Comparison of ENCODE assay signal across 9 cellular contexts in the genomic region with DNA sequence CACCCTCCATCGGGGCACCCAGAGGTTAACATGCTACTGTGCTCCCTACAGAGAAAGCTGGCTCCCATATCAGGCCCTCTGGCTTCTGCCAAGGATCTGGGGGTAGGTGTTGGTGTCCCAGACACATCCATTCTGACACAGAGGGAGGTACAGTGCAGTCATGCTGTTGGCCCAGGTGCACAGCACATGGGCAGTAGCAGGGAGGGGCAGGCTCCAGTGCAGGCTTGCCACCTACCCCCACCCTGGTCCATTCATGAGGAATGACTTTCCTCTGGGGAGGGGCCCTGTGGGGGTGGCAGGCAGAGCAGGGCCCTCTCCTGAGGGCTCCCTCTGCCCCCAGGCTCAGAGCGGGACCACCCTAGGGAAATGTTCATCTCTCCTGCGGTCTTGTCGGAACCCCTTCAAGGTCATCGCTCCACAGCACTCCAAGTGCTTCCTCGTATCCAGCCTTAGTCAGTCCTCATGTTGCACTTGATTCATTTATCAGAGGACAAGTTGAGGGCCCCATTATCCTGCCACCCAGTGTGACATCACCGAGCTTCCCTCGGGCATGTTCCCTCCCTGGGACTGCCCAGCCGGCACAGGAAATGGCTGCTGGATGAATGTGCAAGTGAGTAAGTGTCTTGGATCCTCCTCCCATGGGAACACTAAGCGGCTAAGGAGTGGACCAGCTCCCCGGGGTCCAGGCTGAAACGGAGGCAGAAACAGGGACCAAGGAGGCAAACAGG. TPM values are rescaled to one million over a fixed set of nuclear protein-coding genes. Genes with fewer than 3 reads are reported as not detected.
DNase-seq lines count a peak whose midpoint lies in the region; ATAC-seq and TF ChIP-seq lines count a peak whose summit lies in the region.
"Had no signal": no experiment of that assay in that cellular context is flagged by ENCODE, and none has a peak within 500 bp of the region (broad histone marks: within the 10 kb centered on the region; RNA-seq: fewer than 3 reads in every experiment).

No MANE protein-coding gene starts in this region.

- no peaks in the 10 kb centered on the region for H3K9me3 Mint-ChIP-seq in CD8-positive, alpha-beta memory T cell
- H3K9me3 Mint-ChIP-seq in osteocyte (ENCODE audit: unreplicated experiment): no peaks in the 10 kb centered on the region
- H3K9me3 Mint-ChIP-seq: memory B cell had no signal

- peaks cover 0 to 27% (median 3%) of the 10 kb centered on the region in 3 donors for H3K36me3 Mint-ChIP-seq in CD8-positive, alpha-beta memory T cell
- H3K36me3 Mint-ChIP-seq in osteocyte (ENCODE audit: unreplicated experiment): peaks cover 14% of the 10 kb centered on the region

- peaks cover 0 to 2% of the 10 kb centered on the region in 2 donors for H3K27me3 Mint-ChIP-seq in CD8-positive, alpha-beta memory T cell
- H3K27me3 Mint-ChIP-seq in osteocyte (ENCODE audit: unreplicated experiment): no peaks in the 10 kb centered on the region

- H3K36me3 ChIP-seq in CD8-positive, alpha-beta memory T cell (ENCODE audit: insufficient read depth, low read length): peaks cover 25% of the 10 kb centered on the region
- H3K36me3 ChIP-seq in SJCRH30: no peaks in the 10 kb centered on the region

- no peaks in the 10 kb centered on the region for H3K9me3 ChIP-seq in CD8-positive, alpha-beta memory T cell (ENCODE audit: low read length)
- no peaks in the 10 kb centered on the region for H3K9me3 ChIP-seq in SJCRH30 (replicated peaks)

- H3K4me3 ChIP-seq in CD8-positive, alpha-beta memory T cell (ENCODE audit: low read length): no peak overlapping the region
- H3K4me3 ChIP-seq in SJCRH30 (no peak overlapping the region), fibroblast of mammary gland (ENCODE audit: control insufficient read depth, low read depth, low read length) (no peak overlapping the region)

- no peak overlapping the region for H3K27ac ChIP-seq in CD8-positive, alpha-beta memory T cell (ENCODE audit: low read depth, low read length)
- peak overlapping the region; percentile 11; the same call in 1 of the 2 replicates for H3K27ac ChIP-seq in SJCRH30

- TF ChIP-seq CTCF in fibroblast of mammary gland (conservative IDR thresholded peaks at IDR 0.05; ENCODE audit: control insufficient read depth, insufficient read depth, low read depth, low read length) (no peak), osteocyte (IDR thresholded peaks at IDR 0.05) (no peak)

- POLR2A ChIA-PET in CD8-positive, alpha-beta memory T cell (lab: Charles Lee): no interaction called here

- no peak overlapping the region for H3K4me3 Mint-ChIP-seq in CD8-positive, alpha-beta memory T cell
- peak overlapping the region; percentile 63 for H3K4me3 Mint-ChIP-seq in osteocyte (ENCODE audit: unreplicated experiment)
- H3K4me3 Mint-ChIP-seq: memory B cell had no signal

- CTCF ChIA-PET in CD8-positive, alpha-beta memory T cell (lab: Charles Lee): no interaction called here

- no peak for DNase-seq in CD8-positive, alpha-beta memory T cell
- DNase-seq in SJCRH30: peak; percentile 56 to 63
- DNase-seq in fibroblast of mammary gland (ENCODE audit: low read depth): peak; percentile 96
- DNase-seq in osteocyte (ENCODE audit: extremely low spot score, unreplicated experiment): peak; percentile 94
- DNase-seq in NCI-H1048 (lab: John Stamatoyannopoulos, UW): no peak
- DNase-seq in SKM-1 treated with dmso at 0.1 percent for 144 hours (lab: John Stamatoyannopoulos, UW; ENCODE audit: unreplicated experiment): no peak

- H3K27ac Mint-ChIP-seq in CD8-positive, alpha-beta memory T cell: peak overlapping the region; percentile 7 to 86 (median 72)
- peak overlapping the region; percentile 98 for H3K27ac Mint-ChIP-seq in osteocyte (ENCODE audit: unreplicated experiment)
- H3K27ac Mint-ChIP-seq: memory B cell had no signal

- peaks cover 22 to 59% (median 32%) of the 10 kb centered on the region in 3 donors for H3K4me1 Mint-ChIP-seq in CD8-positive, alpha-beta memory T cell
- H3K4me1 Mint-ChIP-seq in osteocyte (ENCODE audit: unreplicated experiment): peaks cover 65% of the 10 kb centered on the region

- ATAC-seq in HG02981 (IDR thresholded peaks at IDR 0.05; ENCODE audit: unreplicated experiment) (no peak), HG02610 (IDR thresholded peaks at IDR 0.05; ENCODE audit: unreplicated experiment) (no peak)

- peaks cover 37% of the 10 kb centered on the region for H3K4me1 ChIP-seq in CD8-positive, alpha-beta memory T cell (ENCODE audit: insufficient read depth, low read length)
- peaks cover 30% of the 10 kb centered on the region for H3K4me1 ChIP-seq in SJCRH30

- no peaks in the 10 kb centered on the region for H3K27me3 ChIP-seq in CD8-positive, alpha-beta memory T cell (ENCODE audit: insufficient read depth, low read length, poor library complexity, severe bottlenecking)
- H3K27me3 ChIP-seq in SJCRH30: no peaks in the 10 kb centered on the region

RNA-seq across cellular contexts. Expression of gene DUSP7, which starts 10.0 kb away (rescaled TPM):
- total RNA-seq in CD8-positive, alpha-beta memory T cell: 10 to 100 TPM; 26.3 to 27.2 TPM
- polyA plus RNA-seq in CD8-positive, alpha-beta memory T cell: 7.2 TPM
- 9.1 and 9.6 TPM in 2 replicates for total RNA-seq in SJCRH30 (2014; rRNA removed; shearing (Covaris generic))
- total RNA-seq in osteocyte: 19.4 and 21.2 TPM in 2 replicates

RNA-seq across cellular contexts. Expression of gene RPL29, which starts 50.7 kb away (rescaled TPM):
- total RNA-seq in CD8-positive, alpha-beta memory T cell: 1,000 to 10,000 TPM; 1,367 to 1,382 TPM
- 1,261 TPM for polyA plus RNA-seq in CD8-positive, alpha-beta memory T cell
- total RNA-seq in SJCRH30 (2014; rRNA removed; shearing (Covaris generic)): 1,784 and 1,861 TPM in 2 replicates
- total RNA-seq in osteocyte: 881 and 957 TPM in 2 replicates

Comparison
In these comparisons a context has a peak if more than half of its experiments do, and no peak if none do; other contexts are left out.
1. DNase-seq: peak in SJCRH30 (2 of 2), fibroblast of mammary gland (single experiment) and osteocyte (single experiment); none in CD8-positive, alpha-beta memory T cell (0 of 5), NCI-H1048 (single experiment) and SKM-1 treated with dmso at 0.1 percent for 144 hours (single experiment).